In the genomic region with DNA sequence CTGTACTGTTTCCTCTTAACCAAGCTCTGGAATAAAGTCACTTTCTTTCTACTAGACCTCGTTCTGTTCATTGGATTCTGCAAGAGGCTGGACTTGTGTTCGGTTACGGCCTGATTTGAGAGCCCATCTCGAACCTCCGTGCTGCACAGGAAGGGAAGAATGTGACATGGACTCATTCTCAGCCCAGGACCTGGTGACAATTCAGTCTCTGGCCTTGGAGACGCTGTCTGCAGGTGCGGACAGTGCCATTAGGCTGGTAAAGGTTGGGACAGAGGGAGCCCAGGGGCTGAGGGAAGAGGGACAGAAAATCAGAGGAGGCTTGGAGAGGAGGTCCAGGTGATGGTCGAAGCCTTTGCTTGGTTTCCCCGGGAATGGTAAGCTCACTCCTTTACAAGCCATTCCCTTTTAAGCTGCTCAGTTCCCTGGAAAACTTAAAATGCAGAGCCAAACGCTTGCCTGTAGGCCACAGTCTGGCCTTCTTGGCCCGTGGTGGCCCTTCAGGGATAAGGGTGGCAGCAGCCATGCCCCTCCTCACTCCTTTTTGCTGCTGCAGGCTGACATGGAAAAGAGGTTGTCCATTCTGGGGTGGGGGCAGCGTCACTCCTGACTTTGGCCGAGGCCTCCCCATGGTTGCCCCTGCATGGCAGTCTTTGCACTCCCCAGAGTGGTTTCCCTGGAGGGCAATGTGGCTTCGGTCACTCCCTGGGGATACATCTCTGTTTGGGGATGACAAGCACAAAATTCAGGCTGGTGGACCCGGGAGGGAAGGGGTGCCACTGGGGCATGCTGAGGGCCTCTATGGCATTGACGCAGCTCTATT, we compare ENCODE assay signal across 15 cellular contexts. TPM values are rescaled to one million over a fixed set of nuclear protein-coding genes. Genes with fewer than 3 reads are reported as not detected.
DNase-seq lines count a peak whose midpoint lies in the region; ATAC-seq lines count a peak whose summit lies in the region.
"Had no signal": no experiment of that assay in that cellular context is flagged by ENCODE, and none has a peak within 500 bp of the region (broad histone marks: within the 10 kb centered on the region; RNA-seq: fewer than 3 reads in every experiment).

No MANE protein-coding gene starts in this region.

- peak; percentile 28 for DNase-seq in activated CD8-positive, alpha-beta memory T cell treated with anti-CD3 and anti-CD28 coated beads, Interleukin-2, amount 50 U/mL, for 48 hours
- no peak for DNase-seq in activated CD8-positive, alpha-beta memory T cell treated with anti-CD3 and anti-CD28 coated beads, Interleukin-2, amount 50 U/mL, for 4 hours
- no peak for DNase-seq in T-helper 17 cell
- peak; percentile 1 for DNase-seq in iPS-NIHi11 (ENCODE audit: low spot score)
- peak; percentile 33 for DNase-seq in sciatic nerve (ENCODE audit: low spot score)
- no peak for DNase-seq in NCI-H1092 (lab: John Stamatoyannopoulos, UW)
- no peak for DNase-seq in ACHN
- DNase-seq: 8988T, DMS 273 treated with DMSO at 0.1 percent for 48 hours, NCI-H1048, NCI-H69, PC-9 had no signal

- H3K9me3 ChIP-seq in T-helper 17 cell (ENCODE audit: control insufficient read depth, low read length, poor library complexity, severe bottlenecking) = no peaks in the 10 kb centered on the region

- peak overlapping the region; percentile 8 for H3K27ac Mint-ChIP-seq in T-helper 17 cell
- H3K27ac Mint-ChIP-seq: GM23338 had no signal

- in situ Hi-C loops in ACHN (cut with HindIII; ENCODE audit: low pct_ligation_motif_present, low pct_unique_long_range_greater_than_20kb, low sequenced_read_pairs) = no loop called here

- intact Hi-C loops in sciatic nerve (cut with DNase I) = no loop called here

- H3K27me3 Mint-ChIP-seq in T-helper 17 cell = peaks cover 23% of the 10 kb centered on the region

- ATAC-seq in T-helper 17 cell (no peak), sciatic nerve (no peak), GM21737 (IDR thresholded peaks at IDR 0.05; ENCODE audit: unreplicated experiment) (no peak)
- ATAC-seq: GM23338, K562 had no signal

- peaks cover 6% of the 10 kb centered on the region for H3K4me1 Mint-ChIP-seq in T-helper 17 cell

- peaks cover 4% of the 10 kb centered on the region for H3K36me3 Mint-ChIP-seq in T-helper 17 cell (ENCODE audit: low read depth)

- no peak overlapping the region for H3K4me3 Mint-ChIP-seq in T-helper 17 cell
- H3K4me3 Mint-ChIP-seq: GM23338 had no signal

RNA-seq across cellular contexts. Expression of a gene that starts 52.3 kb away (rescaled TPM):
- not detected for total RNA-seq in T-helper 17 cell
- total RNA-seq in sciatic nerve = 2.1 TPM
- total RNA-seq: K562 had no signal

Comparison
In these comparisons a context has a peak if more than half of its experiments do, and no peak if none do; other contexts are left out.
1. DNase-seq: peak in activated CD8-positive, alpha-beta memory T cell treated with anti-CD3 and anti-CD28 coated beads, Interleukin-2, amount 50 U/mL, for 48 hours (single experiment), iPS-NIHi11 (single experiment) and sciatic nerve (single experiment); none in activated CD8-positive, alpha-beta memory T cell treated with anti-CD3 and anti-CD28 coated beads, Interleukin-2, amount 50 U/mL, for 4 hours (single experiment), T-helper 17 cell (0 of 3), NCI-H1092 (single experiment) and ACHN (single experiment).